In genomic region chr12:89559753-89560152, GRCh38 we compare ENCODE assay signal across 31 cellular contexts.
"Had no signal": no experiment of that assay in that cellular context is flagged by ENCODE, and none has a peak within 500 bp of the region (broad histone marks: within the 10 kb centered on the region; RNA-seq: fewer than 3 reads in every experiment).

No MANE protein-coding gene starts in this region.

- H3K9me3 ChIP-seq: neutrophil, pancreas, psoas muscle, spleen, suprapubic skin, testis, tibial artery, transverse colon, upper lobe of right lung, uterus had no signal

- H3K4me3 Mint-ChIP-seq: naive thymus-derived CD8-positive, alpha-beta T cell; natural killer cell treated with Interleukin-12 subunit alpha and Interleukin-12 subunit beta and Interleukin-15 and Interleukin-18, amount 100 ng/mL, for 72 hours; nephron progenitor cell; neural crest cell; stimulated activated memory B cell treated with anti-CD40 and anti-IgM and Interleukin-4, amounts not matched to agents 10 μg/mL and 1 μg/mL and 100 μg/mL, for 72 hours; stimulated activated naive CD8-positive, alpha-beta T cell treated with anti-CD3 and anti-CD28 coated beads, Interleukin-15, amount 100 ng/mL, for 72 hours; type B pancreatic cell had no signal

- H3K4me3 ChIP-seq: pancreas, psoas muscle, skin epidermis, smooth muscle cell, spleen, suprapubic skin, testis, tibial artery, transverse colon, upper lobe of right lung, uterus had no signal

- H3K27ac ChIP-seq: neutrophil, pancreas, psoas muscle, skin epidermis, spleen, suprapubic skin, testis, tibial artery, transverse colon, upper lobe of right lung, uterus had no signal

- H3K4me2 ChIP-seq: smooth muscle cell had no signal

- H3K27ac Mint-ChIP-seq: naive thymus-derived CD8-positive, alpha-beta T cell; natural killer cell treated with Interleukin-12 subunit alpha and Interleukin-12 subunit beta and Interleukin-15 and Interleukin-18, amount 100 ng/mL, for 72 hours; nephron progenitor cell; progenitor cell of endocrine pancreas; stimulated activated memory B cell treated with anti-CD40 and anti-IgM and Interleukin-4, amounts not matched to agents 10 μg/mL and 1 μg/mL and 100 μg/mL, for 72 hours; stimulated activated naive CD8-positive, alpha-beta T cell treated with anti-CD3 and anti-CD28 coated beads, Interleukin-15, amount 100 ng/mL, for 72 hours; type B pancreatic cell had no signal

- H3K4me1 Mint-ChIP-seq: stimulated activated memory B cell treated with anti-CD40 and anti-IgM and Interleukin-4, amounts not matched to agents 10 μg/mL and 1 μg/mL and 100 μg/mL, for 72 hours; stimulated activated naive CD8-positive, alpha-beta T cell treated with anti-CD3 and anti-CD28 coated beads, Interleukin-15, amount 100 ng/mL, for 72 hours had no signal

- ATAC-seq: naive thymus-derived CD8-positive, alpha-beta T cell; natural killer cell treated with Interleukin-12 subunit alpha and Interleukin-12 subunit beta and Interleukin-15 and Interleukin-18, amount 100 ng/mL, for 72 hours; pancreas; psoas muscle; right cardiac atrium; sciatic nerve; stimulated activated memory B cell treated with anti-CD40 and anti-IgM and Interleukin-4, amounts not matched to agents 10 μg/mL and 1 μg/mL and 100 μg/mL, for 72 hours; stimulated activated naive CD8-positive, alpha-beta T cell treated with anti-CD3 and anti-CD28 coated beads, Interleukin-15, amount 100 ng/mL, for 72 hours; stimulated activated naive CD8-positive, alpha-beta T cell treated with anti-CD3 and anti-CD28 coated beads, Interleukin-15, Interleukin-2, amounts not matched to agents 100 U/mL and 50 U/mL, for 24 hours; upper lobe of right lung had no signal

- H3K4me1 ChIP-seq: pancreas, psoas muscle, spleen, suprapubic skin, testis, tibial artery, transverse colon, upper lobe of right lung, uterus had no signal

- H3K36me3 Mint-ChIP-seq: natural killer cell treated with Interleukin-12 subunit alpha and Interleukin-12 subunit beta and Interleukin-15 and Interleukin-18, amount 100 ng/mL, for 72 hours; type B pancreatic cell had no signal

- H3K27me3 Mint-ChIP-seq: natural killer cell treated with Interleukin-12 subunit alpha and Interleukin-12 subunit beta and Interleukin-15 and Interleukin-18, amount 100 ng/mL, for 72 hours; progenitor cell of endocrine pancreas; stimulated activated memory B cell treated with anti-CD40 and anti-IgM and Interleukin-4, amounts not matched to agents 10 μg/mL and 1 μg/mL and 100 μg/mL, for 72 hours; stimulated activated naive CD8-positive, alpha-beta T cell treated with anti-CD3 and anti-CD28 coated beads, Interleukin-15, amount 100 ng/mL, for 72 hours had no signal

- H3K27me3 ChIP-seq: neutrophil, pancreas, spleen, suprapubic skin, testis, tibial artery, transverse colon, upper lobe of right lung, uterus had no signal

- DNase-seq: naive thymus-derived CD8-positive, alpha-beta T cell; nephron progenitor cell; nucleus accumbens; pancreas; psoas muscle; right cardiac atrium; spleen; stimulated activated CD4-positive, alpha-beta T cell treated with anti-CD3 and anti-CD28 coated beads, Interleukin-12 subunit alpha, Interleukin-12 subunit beta, amount 100 ng/mL, for 4 hours; stimulated activated CD4-positive, alpha-beta T cell treated with anti-CD3 and anti-CD28 coated beads, Interleukin-1b, Interleukin-23, amount 100 ng/mL, for 48 hours; stimulated activated CD4-positive, alpha-beta T cell treated with anti-CD3 and anti-CD28 coated beads, Interleukin-4, amount 100 ng/mL, for 1 hour; stimulated activated CD4-positive, alpha-beta T cell treated with anti-CD3 and anti-CD28 coated beads, Interleukin-4, amount 100 ng/mL, for 4 hours; stimulated activated CD8-positive, alpha-beta memory T cell treated with anti-CD3 and anti-CD28 coated beads, Interleukin-4, amount 100 ng/mL, for 48 hours; stimulated activated naive CD4-positive, alpha-beta T cell; stimulated activated naive CD8-positive, alpha-beta T cell treated with anti-CD3 and anti-CD28 coated beads, Interleukin-15, amount 100 ng/mL, for 72 hours; stimulated activated naive CD8-positive, alpha-beta T cell treated with anti-CD3 and anti-CD28 coated beads, Interleukin-15, Interleukin-2, amounts not matched to agents 100 U/mL and 50 U/mL, for 24 hours; substantia nigra; testis; tibial artery; transverse colon; upper lobe of right lung; uterus had no signal

- H3K36me3 ChIP-seq: neutrophil, pancreas, spleen, suprapubic skin, tibial artery, transverse colon, upper lobe of right lung, uterus had no signal

- H3K9me3 Mint-ChIP-seq: natural killer cell treated with Interleukin-12 subunit alpha and Interleukin-12 subunit beta and Interleukin-15 and Interleukin-18, amount 100 ng/mL, for 72 hours; stimulated activated memory B cell treated with anti-CD40 and anti-IgM and Interleukin-4, amounts not matched to agents 10 μg/mL and 1 μg/mL and 100 μg/mL, for 72 hours had no signal
